8 cellular contexts compared by ENCODE assay signal in the genomic region with DNA sequence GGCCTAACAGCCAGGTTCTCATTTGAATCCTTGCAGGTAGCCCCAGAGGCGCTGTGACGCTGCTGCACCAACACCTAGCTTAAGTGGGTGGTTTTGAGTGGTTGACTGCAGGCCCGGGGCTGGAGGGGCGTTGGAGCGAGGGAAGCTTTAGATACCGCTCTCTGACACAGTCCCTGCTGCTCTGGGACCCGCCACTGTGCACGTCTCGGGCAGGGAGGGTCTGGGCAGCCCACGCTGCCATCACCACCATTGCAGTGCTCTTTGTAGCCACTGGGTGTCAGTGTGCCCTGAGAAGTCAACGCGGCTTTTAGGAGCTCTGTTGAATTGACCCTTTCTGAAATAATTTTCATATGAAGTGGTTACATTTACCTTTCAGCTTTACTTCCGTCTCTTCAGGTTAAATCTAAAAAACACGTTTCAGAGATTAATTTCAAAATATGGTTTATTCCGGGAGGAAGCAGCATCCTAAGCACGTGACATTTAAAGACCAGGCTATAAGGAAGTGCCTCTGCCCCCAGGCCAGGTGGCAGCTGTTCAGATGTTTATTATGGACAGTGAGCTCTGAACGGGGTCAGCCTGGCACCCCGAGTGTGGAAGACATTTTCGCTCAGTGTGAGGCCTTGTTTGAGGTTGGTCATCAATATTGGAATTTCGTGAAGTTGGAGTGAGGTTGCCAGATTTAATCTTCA. TPM values are rescaled to one million over a fixed set of nuclear protein-coding genes. Genes with fewer than 3 reads are reported as not detected.
DNase-seq lines count a peak whose midpoint lies in the region; ATAC-seq and TF ChIP-seq lines count a peak whose summit lies in the region.

No MANE protein-coding gene starts in this region.

- TF ChIP-seq CTCF in AG09319 (IDR thresholded peaks at IDR 0.05; ENCODE audit: low read depth, low read length) (peak; percentile 97), endothelial cell (IDR thresholded peaks at IDR 0.05; ENCODE audit: unreplicated experiment) (peak; percentile 89)

- no peak overlapping the region for H3K4me3 Mint-ChIP-seq in endothelial cell (ENCODE audit: unreplicated experiment)
- H3K4me3 Mint-ChIP-seq in stimulated activated effector memory CD8-positive, alpha-beta T cell treated with anti-CD3 and anti-CD28 coated beads, Interleukin-12 subunit alpha, Interleukin-12 subunit beta, amount 100 ng/mL, for 72 hours = no peak overlapping the region

- H3K36me3 Mint-ChIP-seq in endothelial cell (ENCODE audit: low read depth, unreplicated experiment) = peaks cover 29% of the 10 kb centered on the region
- peaks cover 86% of the 10 kb centered on the region for H3K36me3 Mint-ChIP-seq in stimulated activated effector memory CD8-positive, alpha-beta T cell treated with anti-CD3 and anti-CD28 coated beads, Interleukin-12 subunit alpha, Interleukin-12 subunit beta, amount 100 ng/mL, for 72 hours

- peak; percentile 12 for DNase-seq in AG09319 (ENCODE audit: extremely low read depth, low read depth)
- DNase-seq in NCI-H82 treated with DMSO at 0.1 percent for 48 hours (lab: John Stamatoyannopoulos, UW; ENCODE audit: unreplicated experiment) = peak; percentile 3
- peak; percentile 18 to 22 for DNase-seq in activated CD8-positive, alpha-beta memory T cell treated with anti-CD3 and anti-CD28 coated beads for 4 hours (ENCODE audit: low read depth in 2 of 2)
- peak; percentile 72 for DNase-seq in endothelial cell (ENCODE audit: low spot score)
- DNase-seq in myocyte (ENCODE audit: low read depth) = peak; percentile 59
- peak; percentile 41 to 77 for DNase-seq in stimulated activated effector memory CD8-positive, alpha-beta T cell treated with anti-CD3 and anti-CD28 coated beads, Interleukin-12 subunit alpha, Interleukin-12 subunit beta, amount 100 ng/mL, for 72 hours (ENCODE audit: low spot score in 2 of 2)

- H3K27me3 Mint-ChIP-seq in endothelial cell (ENCODE audit: unreplicated experiment) = peaks cover 3% of the 10 kb centered on the region

- H3K27ac Mint-ChIP-seq in endothelial cell (ENCODE audit: unreplicated experiment) = no peak overlapping the region
- H3K27ac Mint-ChIP-seq in stimulated activated effector memory CD8-positive, alpha-beta T cell treated with anti-CD3 and anti-CD28 coated beads, Interleukin-12 subunit alpha, Interleukin-12 subunit beta, amount 100 ng/mL, for 72 hours = peak overlapping the region; percentile 94

- ATAC-seq in GM21576 (IDR thresholded peaks at IDR 0.05; ENCODE audit: unreplicated experiment) (peak; percentile 48), GM19023 (IDR thresholded peaks at IDR 0.05; ENCODE audit: unreplicated experiment) (no peak)
- ATAC-seq in stimulated activated effector memory CD8-positive, alpha-beta T cell treated with anti-CD3 and anti-CD28 coated beads, Interleukin-12 subunit alpha, Interleukin-12 subunit beta, amount 100 ng/mL, for 72 hours = peak; percentile 73

- H3K9me3 Mint-ChIP-seq in endothelial cell (ENCODE audit: unreplicated experiment) = no peaks in the 10 kb centered on the region
- H3K9me3 Mint-ChIP-seq in stimulated activated effector memory CD8-positive, alpha-beta T cell treated with anti-CD3 and anti-CD28 coated beads, Interleukin-12 subunit alpha, Interleukin-12 subunit beta, amount 100 ng/mL, for 72 hours = no peaks in the 10 kb centered on the region

- H3K4me1 Mint-ChIP-seq in endothelial cell (ENCODE audit: unreplicated experiment) = peaks cover 2% of the 10 kb centered on the region
- H3K4me1 Mint-ChIP-seq in stimulated activated effector memory CD8-positive, alpha-beta T cell treated with anti-CD3 and anti-CD28 coated beads, Interleukin-12 subunit alpha, Interleukin-12 subunit beta, amount 100 ng/mL, for 72 hours = peaks cover 36% of the 10 kb centered on the region

RNA-seq across cellular contexts. Expression of gene PARVB, which starts 30.9 kb away (rescaled TPM):
- total RNA-seq in endothelial cell (ENCODE audit: unreplicated experiment) (105 TPM), myocyte (53.2 and 80.0 TPM in 2 replicates)
- 29.0 TPM for polyA plus RNA-seq in myocyte (2012)

RNA-seq across cellular contexts. Expression of gene SAMM50, which starts 38.0 kb away (rescaled TPM):
- total RNA-seq in endothelial cell (ENCODE audit: unreplicated experiment) (81.6 TPM), myocyte (32.6 and 34.8 TPM in 2 replicates)
- polyA plus RNA-seq in myocyte (2012) = 42.9 TPM

Comparison
In these comparisons a context has a peak if more than half of its experiments do, and no peak if none do; other contexts are left out.
1. DNase-seq: peak in every context shown above with its lines; median percentile 72 in endothelial cell; 59 in myocyte; 59 in stimulated activated effector memory CD8-positive, alpha-beta T cell treated with anti-CD3 and anti-CD28 coated beads, Interleukin-12 subunit alpha, Interleukin-12 subunit beta, amount 100 ng/mL, for 72 hours; 20 in activated CD8-positive, alpha-beta memory T cell treated with anti-CD3 and anti-CD28 coated beads for 4 hours; 12 in AG09319; 3 in NCI-H82 treated with DMSO at 0.1 percent for 48 hours.